Comparison of ENCODE assay signal across 19 cellular contexts in the genomic region with DNA sequence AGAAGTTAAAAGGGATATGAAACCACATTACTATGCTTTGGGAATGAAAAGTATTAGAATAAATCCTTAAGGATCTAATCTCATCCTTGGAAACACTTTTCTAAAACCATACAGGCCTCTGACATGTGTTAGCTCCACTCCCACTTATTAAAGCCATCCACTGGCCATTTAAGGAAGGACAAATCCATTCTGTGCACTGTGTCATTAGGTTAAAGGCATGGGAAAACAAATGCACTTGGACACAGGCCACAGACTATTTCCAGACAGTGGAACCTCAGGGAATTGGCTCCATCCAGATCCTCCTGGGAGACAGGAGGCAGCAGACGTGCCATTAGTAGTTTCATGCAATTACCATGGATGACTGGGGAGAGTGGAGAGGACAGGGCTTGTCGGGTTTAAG.
DNase-seq lines count a peak whose midpoint lies in the region; ATAC-seq, FAIRE-seq and TF ChIP-seq lines count a peak whose summit lies in the region.
"Had no signal": no experiment of that assay in that cellular context is flagged by ENCODE, and none has a peak within 500 bp of the region (broad histone marks: within the 10 kb centered on the region; RNA-seq: fewer than 3 reads in every experiment).

No MANE protein-coding gene starts in this region.

- H3K4me1 ChIP-seq in heart left ventricle (peaks cover 0 to 22% (median 0%) of the 10 kb centered on the region in 12 donors), pancreas (no peaks in the 10 kb centered on the region)
- H3K4me1 ChIP-seq: vagina had no signal

- FAIRE-seq in pancreas (lab: Jason Lieb, UNC), result no peak
- FAIRE-seq: GM19239, H54 had no signal

- POLR2A ChIA-PET in RWPE1 (lab: Yijun Ruan, JAX; ENCODE audit: low non-redundant PET), result no interaction called here

- TF ChIP-seq CTCF in heart left ventricle (IDR thresholded peaks at IDR 0.05), result peak in 1 of 12 donors; percentile 29
- TF ChIP-seq CTCF in pancreas (IDR thresholded peaks at IDR 0.05), result no peak
- TF ChIP-seq CTCF in RWPE1 (conservative IDR thresholded peaks at IDR 0.05; ENCODE audit: low read depth), result no peak

- peak overlapping the region in 4 of 12 donors; percentile 46 to 58 (median 52) for H3K27ac ChIP-seq in heart left ventricle
- H3K27ac ChIP-seq in pancreas, result no peak overlapping the region
- H3K27ac ChIP-seq in RWPE1, result no peak overlapping the region
- H3K27ac ChIP-seq: PC-9, vagina had no signal

- no peak for TF ChIP-seq POLR2A in heart left ventricle (IDR thresholded peaks at IDR 0.05)

- intact Hi-C loops in heart left ventricle (cut with DNase I) (no loop called here), pancreas (cut with DNase I) (no loop called here)

- no peaks in the 10 kb centered on the region for H3K27me3 ChIP-seq in heart left ventricle
- H3K27me3 ChIP-seq in pancreas, result no peaks in the 10 kb centered on the region
- H3K27me3 ChIP-seq: MG63, vagina had no signal

- H3K4me3 ChIP-seq in heart left ventricle (no peak overlapping the region), pancreas (no peak overlapping the region)
- H3K4me3 ChIP-seq: MG63, PC-9, vagina had no signal

- WGBS in heart left ventricle, 4 donors, result 45 to 55% (median 51%) methylated on average over 2 of the region's 2 CpGs
- 72 to 81% methylated on average over 2 of the region's 2 CpGs for WGBS in pancreas, 2 donors

- H3K36me3 ChIP-seq in heart left ventricle, result no peaks in the 10 kb centered on the region
- H3K36me3 ChIP-seq in pancreas, result no peaks in the 10 kb centered on the region
- H3K36me3 ChIP-seq: MG63, vagina had no signal

- H3K9me3 ChIP-seq in heart left ventricle, result peaks cover 0 to 9% (median 0%) of the 10 kb centered on the region in 12 donors
- no peaks in the 10 kb centered on the region for H3K9me3 ChIP-seq in pancreas
- H3K9me3 ChIP-seq: vagina had no signal

- CTCF ChIA-PET in RWPE1 (lab: Yijun Ruan, JAX), result interaction anchor here (0.6 kb wide), 1 partner anchor 38 kb away, joined by 4 read pairs; no protein-coding TSS in a partner anchor

- ATAC-seq in heart left ventricle (peak; percentile 61 to 83 (median 82)), pancreas (peak in 3 of 4 donors; percentile 25 to 33 (median 29))

- DNase-seq in GM03348 (ENCODE audit: low spot score) (peak; percentile 15), SK-N-DZ (ENCODE audit: low spot score) (peak; percentile 88), heart left ventricle (peak in 4 of 5 donors; percentile 35 to 49 (median 42)), pancreas (no peak), Kasumi-1 (lab: John Stamatoyannopoulos, UW) (no peak), T-helper 9 cell (no peak), RWPE1 (ENCODE audit: low spot score) (no peak)
- DNase-seq: activated CD4-positive, alpha-beta T cell treated with anti-CD3 and anti-CD28 coated beads for 48 hours; activated gamma-delta T cell; amniotic stem cell; kidney glomerular epithelial cell; MG63; NCI-H1694 treated with DMSO at 0.1 percent for 48 hours; NCI-H510A; PC-9; stimulated activated CD4-positive, alpha-beta T cell treated with anti-CD3 and anti-CD28 coated beads, Interleukin-2, amount 100 ng/mL, for 48 hours had no signal

Comparison
In these comparisons a context has a peak if more than half of its experiments do, and no peak if none do; other contexts are left out.
1. DNase-seq: peak in GM03348 (single experiment), SK-N-DZ (single experiment) and heart left ventricle (4 of 5); none in pancreas (0 of 6), Kasumi-1 (0 of 2), T-helper 9 cell (single experiment) and RWPE1 (single experiment).